8 cellular contexts compared by ENCODE assay signal in genomic region chr2:42663106-42663755, GRCh38.
DNase-seq lines count a peak whose midpoint lies in the region; ATAC-seq and TF ChIP-seq lines count a peak whose summit lies in the region.

No MANE protein-coding gene starts in this region.

- intact Hi-C loops in Caco-2 (cut with micrococcal nuclease; ENCODE audit: unreplicated experiment) = loop anchor here (1.0 to 5.0 kb wide), 5 partner anchors 101 to 822 kb away; no protein-coding TSS in a partner anchor

- H3K4me3 Mint-ChIP-seq in Caco-2 (ENCODE audit: unreplicated experiment) (no peak overlapping the region), endothelial cell (ENCODE audit: unreplicated experiment) (no peak overlapping the region)
- no peak overlapping the region for H3K4me3 Mint-ChIP-seq in stimulated activated memory B cell treated with anti-CD40 and anti-IgM and Interleukin-4, amounts not matched to agents 10 μg/mL and 1 μg/mL and 100 μg/mL, for 72 hours

- H3K36me3 ChIP-seq in Caco-2 (ENCODE audit: control insufficient read depth, insufficient read depth, low read length) = no peaks in the 10 kb centered on the region; the same call in 1 of the 2 replicates

- H3K27me3 Mint-ChIP-seq in Caco-2 (ENCODE audit: insufficient read depth, unreplicated experiment) (no peaks in the 10 kb centered on the region), endothelial cell (ENCODE audit: unreplicated experiment) (peaks cover 6% of the 10 kb centered on the region)
- H3K27me3 Mint-ChIP-seq in stimulated activated memory B cell treated with anti-CD40 and anti-IgM and Interleukin-4, amounts not matched to agents 10 μg/mL and 1 μg/mL and 100 μg/mL, for 72 hours = no peaks in the 10 kb centered on the region

- no TSS peak for BruUV-seq in Caco-2 (replicated peaks; lab: Mats Ljungman, UMichigan)

- ATAC-seq in GM19455 (IDR thresholded peaks at IDR 0.05; ENCODE audit: unreplicated experiment) = peak; percentile 89
- peak; percentile 86 for ATAC-seq in stimulated activated memory B cell treated with anti-CD40 and anti-IgM and Interleukin-4, amounts not matched to agents 10 μg/mL and 1 μg/mL and 100 μg/mL, for 72 hours

- H3K27ac Mint-ChIP-seq in Caco-2 (ENCODE audit: unreplicated experiment) (no peak overlapping the region), endothelial cell (ENCODE audit: unreplicated experiment) (peak overlapping the region; percentile 97)
- peak overlapping the region; percentile 31 for H3K27ac Mint-ChIP-seq in stimulated activated memory B cell treated with anti-CD40 and anti-IgM and Interleukin-4, amounts not matched to agents 10 μg/mL and 1 μg/mL and 100 μg/mL, for 72 hours

- H3K36me3 Mint-ChIP-seq in Caco-2 (ENCODE audit: insufficient read depth, unreplicated experiment) = peaks cover 24% of the 10 kb centered on the region
- peaks cover 14% of the 10 kb centered on the region for H3K36me3 Mint-ChIP-seq in endothelial cell (ENCODE audit: low read depth, unreplicated experiment)
- peaks cover 19% of the 10 kb centered on the region for H3K36me3 Mint-ChIP-seq in stimulated activated memory B cell treated with anti-CD40 and anti-IgM and Interleukin-4, amounts not matched to agents 10 μg/mL and 1 μg/mL and 100 μg/mL, for 72 hours

- CTCF ChIA-PET in Caco-2 (lab: Charles Lee) = interaction anchor here (0.5 to 1.6 kb wide), 12 partner anchors 12 to 278 kb away, joined by 3 to 10 read pairs (median 4); no protein-coding TSS in a partner anchor

- no peaks in the 10 kb centered on the region for H3K27me3 ChIP-seq in Caco-2 (replicated peaks; ENCODE audit: control insufficient read depth, insufficient read depth, low read length)

- H3K9me3 ChIP-seq in Caco-2 = no peaks in the 10 kb centered on the region

- H3K4me3 ChIP-seq in Caco-2 (ENCODE audit: low read depth, low read length) = no peak overlapping the region

- no peaks in the 10 kb centered on the region for H3K4me1 ChIP-seq in Caco-2

- H3K4me1 Mint-ChIP-seq in Caco-2 (ENCODE audit: low read depth, unreplicated experiment) (peaks cover 2% of the 10 kb centered on the region), endothelial cell (ENCODE audit: unreplicated experiment) (peaks cover 22% of the 10 kb centered on the region)
- H3K4me1 Mint-ChIP-seq in stimulated activated memory B cell treated with anti-CD40 and anti-IgM and Interleukin-4, amounts not matched to agents 10 μg/mL and 1 μg/mL and 100 μg/mL, for 72 hours = peaks cover 15% of the 10 kb centered on the region

- H3K9me3 Mint-ChIP-seq in Caco-2 (ENCODE audit: unreplicated experiment) (no peaks in the 10 kb centered on the region), endothelial cell (ENCODE audit: unreplicated experiment) (no peaks in the 10 kb centered on the region)
- H3K9me3 Mint-ChIP-seq in stimulated activated memory B cell treated with anti-CD40 and anti-IgM and Interleukin-4, amounts not matched to agents 10 μg/mL and 1 μg/mL and 100 μg/mL, for 72 hours = no peaks in the 10 kb centered on the region

- DNase-seq in Caco-2 = peak; percentile 76 to 78
- DNase-seq in HK-2 (ENCODE audit: unreplicated experiment) = peak; percentile 62
- DNase-seq in NCI-H82 treated with DMSO at 0.1 percent for 48 hours (lab: John Stamatoyannopoulos, UW; ENCODE audit: unreplicated experiment) = peak; percentile 57
- peak; percentile 73 for DNase-seq in activated CD8-positive, alpha-beta memory T cell treated with anti-CD3 and anti-CD28 coated beads for 24 hours
- peak; percentile 73 for DNase-seq in endothelial cell (ENCODE audit: low spot score)
- DNase-seq in mucosa of gallbladder (ENCODE audit: low spot score) = peak; percentile 33

- POLR2A ChIA-PET in Caco-2 (lab: Charles Lee) = no interaction called here

- peak; percentile 97 to 99 for TF ChIP-seq CTCF in Caco-2 (IDR thresholded peaks at IDR 0.05; ENCODE audit: insufficient read depth in 1 of 2, low read depth in 1 of 2, low read length in 1 of 2, severe bottlenecking in 1 of 2, unreplicated experiment in 1 of 2)
- peak; percentile 93 for TF ChIP-seq CTCF in endothelial cell (IDR thresholded peaks at IDR 0.05; ENCODE audit: unreplicated experiment)
